Comparison of ENCODE assay signal across 11 cellular contexts in genomic region chr6:152300517-152300916, GRCh38.
DNase-seq lines count a peak whose midpoint lies in the region; ATAC-seq, FAIRE-seq and TF ChIP-seq lines count a peak whose summit lies in the region.
"Had no signal": no experiment of that assay in that cellular context is flagged by ENCODE, and none has a peak within 500 bp of the region (broad histone marks: within the 10 kb centered on the region; RNA-seq: fewer than 3 reads in every experiment).

No MANE protein-coding gene starts in this region.

- DNase-seq in astrocyte (ENCODE audit: low read depth) (no peak), mesothelial cell of epicardium (ENCODE audit: low spot score in 2 of 2, unreplicated experiment in 2 of 2) (no peak), SK-N-DZ (ENCODE audit: low spot score) (no peak), DMS153 (lab: John Stamatoyannopoulos, UW) (no peak), NOMO-1 treated with dmso at 0.1 percent for 144 hours (lab: John Stamatoyannopoulos, UW; ENCODE audit: unreplicated experiment) (no peak)
- DNase-seq: heart right ventricle, NCI-H1105, tibial artery had no signal

- FAIRE-seq in astrocyte (lab: Jason Lieb, UNC), result no peak

- H3K4me1 ChIP-seq in BLaER1, result peaks cover 50% of the 10 kb centered on the region
- H3K4me1 ChIP-seq in HEK293 (ENCODE audit: control insufficient read depth, insufficient read depth, low read length), result peaks cover 4% of the 10 kb centered on the region; the same call in 1 of the 2 replicates
- peaks cover 11% of the 10 kb centered on the region for H3K4me1 ChIP-seq in astrocyte (ENCODE audit: insufficient read depth, low read length)

- H3K27ac Mint-ChIP-seq in astrocyte (ENCODE audit: unreplicated experiment), result no peak overlapping the region
- H3K27ac Mint-ChIP-seq in mesothelial cell of epicardium, result no peak overlapping the region

- peaks cover 14% of the 10 kb centered on the region for H3K79me2 ChIP-seq in astrocyte (ENCODE audit: insufficient read depth, low read length)

- H3K9me3 Mint-ChIP-seq in astrocyte (ENCODE audit: unreplicated experiment) (no peaks in the 10 kb centered on the region), mesothelial cell of epicardium (no peaks in the 10 kb centered on the region)

- H3K36me3 Mint-ChIP-seq in astrocyte (ENCODE audit: low read depth, unreplicated experiment), result peaks cover 8% of the 10 kb centered on the region
- peaks cover 7% of the 10 kb centered on the region for H3K36me3 Mint-ChIP-seq in mesothelial cell of epicardium

- no peaks in the 10 kb centered on the region for H4K20me1 ChIP-seq in BLaER1
- H4K20me1 ChIP-seq in astrocyte (ENCODE audit: insufficient read depth, low read length), result no peaks in the 10 kb centered on the region

- H3K27me3 Mint-ChIP-seq in astrocyte (ENCODE audit: low read depth, unreplicated experiment), result no peaks in the 10 kb centered on the region
- no peaks in the 10 kb centered on the region for H3K27me3 Mint-ChIP-seq in mesothelial cell of epicardium (ENCODE audit: low read depth)

- TF ChIP-seq CTCF in HEK293 (tag by site-specific recombination; IDR thresholded peaks at IDR 0.05), result no peak
- TF ChIP-seq CTCF in astrocyte (IDR thresholded peaks at IDR 0.05; ENCODE audit: insufficient read depth, low read depth, low read length), result no peak
- TF ChIP-seq CTCF in mesothelial cell of epicardium (IDR thresholded peaks at IDR 0.05; ENCODE audit: unreplicated experiment), result no peak

- H3K4me3 ChIP-seq in BLaER1, result peak overlapping the region; percentile 77; the same call in 1 of the 2 replicates
- no peak overlapping the region for H3K4me3 ChIP-seq in HEK293 (ENCODE audit: low read depth, low read length)
- H3K4me3 ChIP-seq in astrocyte (ENCODE audit: insufficient read depth, low read depth, low read length), result no peak overlapping the region

- no peaks in the 10 kb centered on the region for H3K27me3 ChIP-seq in BLaER1
- H3K27me3 ChIP-seq in astrocyte (ENCODE audit: insufficient read depth, low read length), result no peaks in the 10 kb centered on the region
- H3K27me3 ChIP-seq: heart right ventricle, tibial artery had no signal

- H3K36me3 ChIP-seq in BLaER1, result no peaks in the 10 kb centered on the region
- H3K36me3 ChIP-seq in HEK293 (ENCODE audit: control insufficient read depth in 2 of 2, insufficient read depth in 1 of 2, low read length in 2 of 2), result peaks cover 0 to 3% of the 10 kb centered on the region in 2 experiments; a peak in 1 of 3 replicates
- peaks cover 23% of the 10 kb centered on the region for H3K36me3 ChIP-seq in astrocyte (ENCODE audit: insufficient read depth, low read length)

- no peak overlapping the region for H3K27ac ChIP-seq in BLaER1
- no peak overlapping the region for H3K27ac ChIP-seq in HEK293 (ENCODE audit: extremely low read depth, low read depth, low read length)
- no peak overlapping the region for H3K27ac ChIP-seq in astrocyte (ENCODE audit: low read depth, low read length)

- H3K4me2 ChIP-seq in BLaER1 (peak overlapping the region; percentile 83), astrocyte (ENCODE audit: low read length) (peak overlapping the region; percentile 90)

- peak overlapping the region; percentile 12 for H3K4me3 Mint-ChIP-seq in astrocyte (ENCODE audit: unreplicated experiment)
- H3K4me3 Mint-ChIP-seq in mesothelial cell of epicardium, result peak overlapping the region; percentile 97

- ATAC-seq in HG02798 (IDR thresholded peaks at IDR 0.05; ENCODE audit: poor library complexity, unreplicated experiment), result no peak
- ATAC-seq: heart right ventricle had no signal

- H2AFZ ChIP-seq in astrocyte (ENCODE audit: low read depth, low read length), result no peak overlapping the region

- CTCF ChIA-PET in HEK293 (lab: Yijun Ruan, JAX), result interaction anchor here (1.0 to 3.2 kb wide), 4 partner anchors 10 to 49 kb away, joined by 3 to 30 read pairs (median 5); no protein-coding TSS in a partner anchor

- H3K9me3 ChIP-seq in BLaER1, result no peaks in the 10 kb centered on the region
- H3K9me3 ChIP-seq in HEK293 (ENCODE audit: control insufficient read depth, insufficient read depth, low read depth, low read length), result no peaks in the 10 kb centered on the region
- no peaks in the 10 kb centered on the region for H3K9me3 ChIP-seq in astrocyte (ENCODE audit: insufficient read depth, low read depth, low read length)
- H3K9me3 ChIP-seq: heart right ventricle, tibial artery had no signal

- H3K9ac ChIP-seq in BLaER1 (no peak overlapping the region), astrocyte (ENCODE audit: low read length) (no peak overlapping the region)

- peaks cover 14% of the 10 kb centered on the region for H3K4me1 Mint-ChIP-seq in astrocyte (ENCODE audit: low read depth, unreplicated experiment)
- peaks cover 14% of the 10 kb centered on the region for H3K4me1 Mint-ChIP-seq in mesothelial cell of epicardium

- POLR2A ChIA-PET in HEK293 (lab: Yijun Ruan, JAX), result no interaction called here

TF ChIP-seq in HEK293, 187 proteins besides CTCF, POLR2A, EP300 and RAD21:
- TF ChIP-seq ZNF19 (tag by site-specific recombination; IDR thresholded peaks at IDR 0.05; ENCODE audit: low read depth) (no peak), SCRT1 (tag by site-specific recombination; IDR thresholded peaks at IDR 0.05; ENCODE audit: borderline replicate concordance) (peak; percentile 87), ZBTB11 (tag by site-specific recombination; conservative IDR thresholded peaks at IDR 0.05; ENCODE audit: low read depth) (no peak), SCRT2 (tag by site-specific recombination; IDR thresholded peaks at IDR 0.05) (peak; percentile 92)
